8 cellular contexts compared by ENCODE assay signal in genomic region chr3:127775398-127776109, GRCh38. TPM values are rescaled to one million over a fixed set of nuclear protein-coding genes. Genes with fewer than 3 reads are reported as not detected.
DNase-seq lines count a peak whose midpoint lies in the region; ATAC-seq, FAIRE-seq and TF ChIP-seq lines count a peak whose summit lies in the region.

No MANE protein-coding gene starts in this region.

- TF ChIP-seq CTCF in endodermal cell (conservative IDR thresholded peaks at IDR 0.05) (no peak), pancreas (IDR thresholded peaks at IDR 0.05) (no peak)

- no peaks in the 10 kb centered on the region for H3K36me3 ChIP-seq in endodermal cell (ENCODE audit: control insufficient read depth, insufficient read depth, low read length)
- no peaks in the 10 kb centered on the region for H3K36me3 ChIP-seq in pancreas

- H3K27ac Mint-ChIP-seq in endodermal cell = peak overlapping the region; percentile 6

- H3K9ac ChIP-seq in endodermal cell (ENCODE audit: extremely low read depth, low read length, poor library complexity, severe bottlenecking) = no peak overlapping the region

- peaks cover 5% of the 10 kb centered on the region for H3K9me3 Mint-ChIP-seq in endodermal cell

- H3K27me3 ChIP-seq in endodermal cell (ENCODE audit: control insufficient read depth, insufficient read depth, low read length, poor library complexity, severe bottlenecking) (no peaks in the 10 kb centered on the region), pancreas (no peaks in the 10 kb centered on the region)

- H3K27ac ChIP-seq in endodermal cell (ENCODE audit: low read depth, low read length) (no peak overlapping the region), pancreas (peak overlapping the region in 2 of 4 donors; percentile 37 to 58)

- ATAC-seq in GM18907 (IDR thresholded peaks at IDR 0.05; ENCODE audit: unreplicated experiment) (peak; percentile 44), pancreas (peak; percentile 15 to 71 (median 63)), GM18498 (IDR thresholded peaks at IDR 0.05; ENCODE audit: unreplicated experiment) (no peak)

- 72 to 91% methylated on average over 7 to 17 of the region's 17 CpGs for WGBS in endodermal cell (ENCODE audit: insufficient coverage in 1 of 2, insufficient read length in 1 of 2), 2 experiments
- 43 to 49% methylated on average over 17 of the region's 17 CpGs for WGBS in pancreas, 2 donors

- FAIRE-seq in pancreas (lab: Jason Lieb, UNC) = no peak

- H3K4me3 Mint-ChIP-seq in endodermal cell = no peak overlapping the region

- H3K4me3 ChIP-seq in endodermal cell (ENCODE audit: low read length) (no peak overlapping the region), pancreas (no peak overlapping the region)

- intact Hi-C loops in pancreas (cut with DNase I) = no loop called here

- H3K27me3 Mint-ChIP-seq in endodermal cell (ENCODE audit: insufficient read depth) = peaks cover 8% of the 10 kb centered on the region

- H3K9me3 ChIP-seq in endodermal cell (ENCODE audit: control insufficient read depth, low read length) (no peaks in the 10 kb centered on the region), pancreas (no peaks in the 10 kb centered on the region)

- DNase-seq in NCI-H526 (lab: John Stamatoyannopoulos, UW) (peak; percentile 84 to 85), endodermal cell (peak; percentile 59), pancreas (peak in 1 of 6 donors; percentile 53), NAMALWA (ENCODE audit: low spot score) (no peak), HUDEP-2 (lab: John Stamatoyannopoulos, UW; ENCODE audit: unreplicated experiment in 76 of 76) (no peak), NCI-H510A (lab: John Stamatoyannopoulos, UW) (no peak)

- H3K4me1 ChIP-seq in endodermal cell (ENCODE audit: control insufficient read depth, insufficient read depth, low read length) = no peaks in the 10 kb centered on the region
- H3K4me1 ChIP-seq in pancreas = peaks cover 0 to 10% (median 0%) of the 10 kb centered on the region in 3 donors

- H3K36me3 Mint-ChIP-seq in endodermal cell (ENCODE audit: low read depth) = no peaks in the 10 kb centered on the region

- no peaks in the 10 kb centered on the region for H3K4me1 Mint-ChIP-seq in endodermal cell

RNA-seq across cellular contexts. Expression of gene MGLL, which starts 46.8 kb away (rescaled TPM):
- total RNA-seq in endodermal cell (under 1 TPM in 1 of 2 donors, not detected in 1; 0.22 TPM), pancreas (10 to 100 TPM in 1 of 6 donors, 1 to 10 TPM in 5; 3.3 to 11.4 (median 7.5) TPM)
- polyA plus RNA-seq in endodermal cell (2013, experiment 1 of 2) = 0.75 TPM
- 0.62 TPM for polyA plus RNA-seq in endodermal cell (2013, experiment 2 of 2)
- polyA plus RNA-seq in pancreas = 1 to 10 TPM; 5.2 to 5.9 TPM

Comparison
In these comparisons a context has a peak if more than half of its experiments do, and no peak if none do; other contexts are left out.
1. DNase-seq: peak in NCI-H526 (2 of 2) and endodermal cell (single experiment); none in NAMALWA (single experiment), HUDEP-2 (0 of 76) and NCI-H510A (single experiment).